22 cellular contexts compared by ENCODE assay signal in genomic region chr2:219439518-219439917, GRCh38. TPM values are rescaled to one million over a fixed set of nuclear protein-coding genes. Genes with fewer than 3 reads are reported as not detected.
DNase-seq lines count a peak whose midpoint lies in the region; TF ChIP-seq lines count a peak whose summit lies in the region.
"Had no signal": no experiment of that assay in that cellular context is flagged by ENCODE, and none has a peak within 500 bp of the region (broad histone marks: within the 10 kb centered on the region; RNA-seq: fewer than 3 reads in every experiment).

No MANE protein-coding gene starts in this region.

- H3K27me3 Mint-ChIP-seq in brain = peaks cover 10% of the 10 kb centered on the region
- peaks cover 21% of the 10 kb centered on the region for H3K27me3 Mint-ChIP-seq in endothelial cell (ENCODE audit: unreplicated experiment)

- H3K4me1 Mint-ChIP-seq in brain = peaks cover 33% of the 10 kb centered on the region
- H3K4me1 Mint-ChIP-seq in endothelial cell (ENCODE audit: unreplicated experiment) = peaks cover 16% of the 10 kb centered on the region

- peaks cover 0 to 4% (median 0%) of the 10 kb centered on the region in 5 experiments for H3K9me3 Mint-ChIP-seq in brain
- no peaks in the 10 kb centered on the region for H3K9me3 Mint-ChIP-seq in endothelial cell (ENCODE audit: unreplicated experiment)
- H3K9me3 Mint-ChIP-seq: HFFc6 had no signal

- H3K4me1 ChIP-seq in esophagus squamous epithelium = peaks cover 6 to 54% (median 14%) of the 10 kb centered on the region in 3 donors
- peaks cover 82% of the 10 kb centered on the region for H3K4me1 ChIP-seq in stomach smooth muscle (ENCODE audit: control insufficient read depth, insufficient read depth, low read length)

- intact Hi-C loops in esophagus squamous epithelium (cut with DNase I) = no loop called here
- intact Hi-C loops in posterior vena cava (cut with DNase I) = no loop called here

- WGBS in esophagus squamous epithelium, 2 donors = 67 to 75% methylated on average over 6 of the region's 6 CpGs

- peak overlapping the region in 1 of 5 experiments; percentile 7 for H3K27ac Mint-ChIP-seq in brain
- H3K27ac Mint-ChIP-seq in endothelial cell (ENCODE audit: unreplicated experiment) = no peak overlapping the region
- H3K27ac Mint-ChIP-seq: CD14-positive monocyte, HFFc6 had no signal

- no peaks in the 10 kb centered on the region for H3K36me3 ChIP-seq in esophagus squamous epithelium
- H3K36me3 ChIP-seq in stomach smooth muscle (ENCODE audit: control insufficient read depth in 2 of 2, insufficient read depth in 2 of 2, low read length in 2 of 2) = peaks cover 0 to 2% of the 10 kb centered on the region in 2 donors
- H3K36me3 ChIP-seq: MG63 had no signal

- H3K36me3 Mint-ChIP-seq in brain = no peaks in the 10 kb centered on the region
- peaks cover 4% of the 10 kb centered on the region for H3K36me3 Mint-ChIP-seq in endothelial cell (ENCODE audit: low read depth, unreplicated experiment)

- H3K4me3 ChIP-seq in esophagus squamous epithelium = no peak overlapping the region
- H3K4me3 ChIP-seq in stomach smooth muscle (ENCODE audit: low read length in 2 of 2) = peak overlapping the region in 1 of 2 donors; percentile 29
- H3K4me3 ChIP-seq: MG63 had no signal

- no peak for DNase-seq in esophagus squamous epithelium (lab: John Stamatoyannopoulos, UW)
- DNase-seq in posterior vena cava (ENCODE audit: low spot score) = peak; percentile 54
- no peak for DNase-seq in NCI-H2029 (lab: John Stamatoyannopoulos, UW)
- no peak for DNase-seq in NCI-H146 (lab: John Stamatoyannopoulos, UW)
- no peak for DNase-seq in endothelial cell (ENCODE audit: low spot score)
- DNase-seq: ACHN; AML-193; Caco-2; EL; HFFc6; KG1; MG63; NCI-H1105; NCI-H187; NCI-H446; NCI-H69; NK-92 treated with Interleukin-12 subunit alpha and Interleukin-12 subunit beta, amount 100 ng/mL, for 24 hours; SHP77 treated with DMSO at 0.1 percent for 48 hours had no signal

- peak overlapping the region in 3 of 4 donors; percentile 79 to 90 (median 88) for H3K27ac ChIP-seq in esophagus squamous epithelium
- peak overlapping the region; percentile 98 for H3K27ac ChIP-seq in stomach smooth muscle (ENCODE audit: low read length)

- H3K4me3 Mint-ChIP-seq in brain (peak overlapping the region in 3 of 5 experiments; percentile 53 to 73 (median 55)), endothelial cell (ENCODE audit: unreplicated experiment) (no peak overlapping the region)
- H3K4me3 Mint-ChIP-seq: HFFc6 had no signal

- H3K9ac ChIP-seq in stomach smooth muscle (ENCODE audit: low read length in 2 of 2) = peak overlapping the region; percentile 45 to 47

- TF ChIP-seq CTCF in brain (conservative IDR thresholded peaks at IDR 0.05) (no peak), esophagus squamous epithelium (IDR thresholded peaks at IDR 0.05) (no peak), endothelial cell (IDR thresholded peaks at IDR 0.05; ENCODE audit: unreplicated experiment) (no peak)

- H3K9me3 ChIP-seq in esophagus squamous epithelium (no peaks in the 10 kb centered on the region), stomach smooth muscle (ENCODE audit: control insufficient read depth in 2 of 2, low read length in 2 of 2) (no peaks in the 10 kb centered on the region)
- H3K9me3 ChIP-seq: Caco-2, MG63 had no signal

- TF ChIP-seq POLR2A in esophagus squamous epithelium (IDR thresholded peaks at IDR 0.05) = no peak

- H3K27me3 ChIP-seq in esophagus squamous epithelium (peaks cover 0 to 86% (median 8%) of the 10 kb centered on the region in 4 donors), stomach smooth muscle (ENCODE audit: control insufficient read depth in 1 of 2, insufficient read depth in 2 of 2, low read length in 2 of 2) (peaks cover 0 to 4% of the 10 kb centered on the region in 2 donors)
- H3K27me3 ChIP-seq: MG63 had no signal

RNA-seq across cellular contexts. Expression of gene SPEG, which starts 4.9 kb away (rescaled TPM):
- polyA plus RNA-seq in brain (ENCODE audit: insufficient read depth, low read depth, low replicate concordance) = 26.3 TPM
- total RNA-seq in esophagus squamous epithelium (10 to 100 TPM in 1 of 4 donors, 1 to 10 TPM in 3; 3.8 to 29.0 (median 5.0) TPM), posterior vena cava (100 to 1,000 TPM; 175 to 217 TPM), endothelial cell (ENCODE audit: unreplicated experiment) (6.1 TPM)
- polyA plus RNA-seq: CD14-positive monocyte had no signal

RNA-seq across cellular contexts. Expression of gene DES, which starts 21.3 kb away (rescaled TPM):
- 9.7 TPM for polyA plus RNA-seq in brain (ENCODE audit: insufficient read depth, low read depth, low replicate concordance)
- 1,000 to 10,000 TPM in 1 of 4 donors, 100 to 1,000 TPM in 3; 120 to 2,698 (median 303) TPM for total RNA-seq in esophagus squamous epithelium
- total RNA-seq in posterior vena cava = 1,000 to 10,000 TPM; 6,561 to 7,652 TPM
- total RNA-seq in endothelial cell (ENCODE audit: unreplicated experiment) = 0.10 TPM
- total RNA-seq: Caco-2, OCI-LY7 had no signal

RNA-seq across cellular contexts. Expression of gene DNPEP, which starts 51.8 kb away (rescaled TPM):
- 43.5 TPM for polyA plus RNA-seq in brain (ENCODE audit: insufficient read depth, low read depth, low replicate concordance)
- total RNA-seq in esophagus squamous epithelium (10 to 100 TPM; 36.7 to 82.4 (median 39.5) TPM), posterior vena cava (10 to 100 TPM; 41.9 to 44.0 TPM), endothelial cell (ENCODE audit: unreplicated experiment) (49.6 TPM)

RNA-seq across cellular contexts. Expression of gene GMPPA, which starts 59.2 kb away (rescaled TPM):
- 22.0 TPM for polyA plus RNA-seq in brain (ENCODE audit: insufficient read depth, low read depth, low replicate concordance)
- total RNA-seq in esophagus squamous epithelium (10 to 100 TPM; 18.1 to 31.1 (median 26.4) TPM), posterior vena cava (10 to 100 TPM; 33.9 to 42.8 TPM), endothelial cell (ENCODE audit: unreplicated experiment) (30.2 TPM)

Comparison
In these comparisons a context has a peak if more than half of its experiments do, and no peak if none do; other contexts are left out.
1. RNA of gene SPEG, which starts 4.9 kb away (total RNA-seq): 175 to 217 TPM in posterior vena cava; 6.1 TPM in endothelial cell (single experiment) and 3.8 to 29.0 TPM in esophagus squamous epithelium; every median in the first group is over 4 times any median in the second.
2. RNA of gene DES, which starts 21.3 kb away (total RNA-seq): 6,561 to 7,652 TPM in posterior vena cava and 120 to 2,698 TPM in esophagus squamous epithelium; 0.10 TPM in endothelial cell (single experiment); every median in the first group is over 100 times any median in the second.